ENCODE assay signal across 19 cellular contexts in genomic region chr22:44693145-44693544, GRCh38. TPM values are rescaled to one million over a fixed set of nuclear protein-coding genes. Genes with fewer than 3 reads are reported as not detected.
"Had no signal": no experiment of that assay in that cellular context is flagged by ENCODE, and none has a peak within 500 bp of the region (broad histone marks: within the 10 kb centered on the region; RNA-seq: fewer than 3 reads in every experiment).

No MANE protein-coding gene starts in this region.

- H3K4me3 ChIP-seq: coronary artery, left lung, lower lobe of right lung, prostate gland, spleen, testis, tibial nerve had no signal

- DNase-seq: effector CD4-positive, alpha-beta T cell; endodermal cell; foreskin keratinocyte; head of caudate nucleus; hippocampal formation; left lung; lower lobe of right lung; spleen; stimulated activated CD4-positive, alpha-beta T cell treated with anti-CD3 and anti-CD28 coated beads, Interleukin-15, amount 100 ng/mL, for 24 hours; stimulated activated CD4-positive, alpha-beta T cell treated with anti-CD3 and anti-CD28 coated beads, Interleukin-1b, Interleukin-23, amount 100 ng/mL, for 48 hours; stimulated activated CD4-positive, alpha-beta T cell treated with anti-CD3 and anti-CD28 coated beads, Interleukin-4, amount 100 ng/mL, for 24 hours; testis had no signal

- H3K27me3 ChIP-seq: testis, tibial nerve had no signal

- H3K9ac ChIP-seq: parathyroid adenoma had no signal

- FAIRE-seq: endothelial cell of umbilical vein had no signal

- H2AFZ ChIP-seq: parathyroid adenoma had no signal

- H3K79me2 ChIP-seq: parathyroid adenoma had no signal

- H3K9me3 ChIP-seq: left lung, lower lobe of right lung, prostate gland, spleen, testis, tibial nerve had no signal

- H3K4me1 ChIP-seq: foreskin keratinocyte, parathyroid adenoma, prostate gland, testis had no signal

- H3K36me3 ChIP-seq: left lung, lower lobe of right lung, prostate gland, spleen, tibial nerve had no signal

- H3K27ac ChIP-seq: coronary artery, foreskin keratinocyte, left lung, lower lobe of right lung, parathyroid adenoma, prostate gland, spleen, testis, tibial nerve had no signal

- ATAC-seq: stimulated activated memory B cell treated with anti-CD40 and anti-IgM and Interleukin-4, amounts not matched to agents 10 μg/mL and 1 μg/mL and 100 μg/mL, for 72 hours had no signal

RNA-seq across cellular contexts. Expression of gene ARHGAP8, which starts 59.2 kb away (rescaled TPM):
- total RNA-seq: dermis microvascular lymphatic vessel endothelial cell, endothelial cell of umbilical vein had no signal
- polyA plus RNA-seq: endothelial cell of umbilical vein had no signal
